ENCODE assay signal across 8 cellular contexts in genomic region chr3:99789322-99789721, GRCh38. TPM values are rescaled to one million over a fixed set of nuclear protein-coding genes. Genes with fewer than 3 reads are reported as not detected.
A peak's percentile ranks its signal among the peaks of the same experiment; 100 is the strongest.
DNase-seq lines count a peak whose midpoint lies in the region; ATAC-seq and TF ChIP-seq lines count a peak whose summit lies in the region.

No MANE protein-coding gene starts in this region.

- H3K27me3 Mint-ChIP-seq in activated CD4-positive, alpha-beta T cell treated with anti-CD3 and anti-CD28 coated beads, Interleukin-2, amount 10 ng/mL, durations not matched to agents 7 days and 5 days, result peaks cover 33% of the 10 kb centered on the region
- no peaks in the 10 kb centered on the region for H3K27me3 Mint-ChIP-seq in endothelial cell (ENCODE audit: unreplicated experiment)

- CTCF ChIA-PET in activated CD4-positive, alpha-beta T cell treated with anti-CD3 and anti-CD28 coated beads, Interleukin-2, amount 10 ng/mL, durations not matched to agents 7 days and 5 days (lab: Charles Lee), result no interaction called here

- POLR2A ChIA-PET in activated CD4-positive, alpha-beta T cell treated with anti-CD3 and anti-CD28 coated beads, Interleukin-2, amount 10 ng/mL, durations not matched to agents 7 days and 5 days (lab: Charles Lee), result no interaction called here

- no peak overlapping the region for H3K4me3 ChIP-seq in mucosa of descending colon

- TF ChIP-seq CTCF in endothelial cell (IDR thresholded peaks at IDR 0.05; ENCODE audit: unreplicated experiment) (peak; percentile 43), mucosa of descending colon (IDR thresholded peaks at IDR 0.05) (peak; percentile 25)

- H3K36me3 Mint-ChIP-seq in activated CD4-positive, alpha-beta T cell treated with anti-CD3 and anti-CD28 coated beads, Interleukin-2, amount 10 ng/mL, durations not matched to agents 7 days and 5 days (ENCODE audit: low read depth), result no peaks in the 10 kb centered on the region
- H3K36me3 Mint-ChIP-seq in endothelial cell (ENCODE audit: low read depth, unreplicated experiment), result no peaks in the 10 kb centered on the region

- intact Hi-C loops in mucosa of descending colon (cut with DNase I, micrococcal nuclease), result no loop called here

- H3K9me3 Mint-ChIP-seq in activated CD4-positive, alpha-beta T cell treated with anti-CD3 and anti-CD28 coated beads, Interleukin-2, amount 10 ng/mL, durations not matched to agents 7 days and 5 days, result no peaks in the 10 kb centered on the region
- H3K9me3 Mint-ChIP-seq in endothelial cell (ENCODE audit: unreplicated experiment), result no peaks in the 10 kb centered on the region

- H3K4me1 ChIP-seq in mucosa of descending colon (ENCODE audit: low read depth), result no peaks in the 10 kb centered on the region

- DNase-seq in activated CD4-positive, alpha-beta T cell treated with anti-CD3 and anti-CD28 coated beads, Interleukin-2, amount 10 ng/mL, durations not matched to agents 7 days and 5 days, result peak; percentile 22
- no peak for DNase-seq in activated CD4-positive, alpha-beta T cell treated with anti-CD3 and anti-CD28 coated beads, Interleukin-2, amount 50 U/mL, for 1 hour
- DNase-seq in RPMI8226 (peak; percentile 49), endothelial cell (ENCODE audit: low spot score) (peak; percentile 28), mucosa of descending colon (peak in 1 of 3 donors; percentile 23), NCI-H187 treated with DMSO at 0.1 percent for 48 hours (lab: John Stamatoyannopoulos, UW) (no peak)

- no peaks in the 10 kb centered on the region for H3K36me3 ChIP-seq in mucosa of descending colon (ENCODE audit: low read depth)

- ATAC-seq in GM21390 (IDR thresholded peaks at IDR 0.05; ENCODE audit: unreplicated experiment) (peak; percentile 84), HG03520 (IDR thresholded peaks at IDR 0.05; ENCODE audit: unreplicated experiment) (peak; percentile 92), mucosa of descending colon (peak; percentile 71)

- no peak overlapping the region for H3K27ac Mint-ChIP-seq in activated CD4-positive, alpha-beta T cell treated with anti-CD3 and anti-CD28 coated beads, Interleukin-2, amount 10 ng/mL, durations not matched to agents 7 days and 5 days
- no peak overlapping the region for H3K27ac Mint-ChIP-seq in endothelial cell (ENCODE audit: unreplicated experiment)

- no peaks in the 10 kb centered on the region for H3K4me1 Mint-ChIP-seq in activated CD4-positive, alpha-beta T cell treated with anti-CD3 and anti-CD28 coated beads, Interleukin-2, amount 10 ng/mL, durations not matched to agents 7 days and 5 days
- H3K4me1 Mint-ChIP-seq in endothelial cell (ENCODE audit: unreplicated experiment), result peaks cover 3% of the 10 kb centered on the region

- no peak overlapping the region for H3K4me3 Mint-ChIP-seq in activated CD4-positive, alpha-beta T cell treated with anti-CD3 and anti-CD28 coated beads, Interleukin-2, amount 10 ng/mL, durations not matched to agents 7 days and 5 days
- no peak overlapping the region for H3K4me3 Mint-ChIP-seq in endothelial cell (ENCODE audit: unreplicated experiment)

- no peaks in the 10 kb centered on the region for H3K9me3 ChIP-seq in mucosa of descending colon

RNA-seq across cellular contexts. Expression of gene CMSS1, which starts 28.3 kb away (rescaled TPM):
- 10 to 100 TPM; 34.8 to 37.2 TPM for total RNA-seq in activated CD4-positive, alpha-beta T cell treated with anti-CD3 and anti-CD28 coated beads, Interleukin-2, amount 10 ng/mL, durations not matched to agents 7 days and 5 days
- total RNA-seq in endothelial cell (ENCODE audit: unreplicated experiment) (25.8 TPM), mucosa of descending colon (10 to 100 TPM in 2 of 3 donors, 1 to 10 TPM in 1; 9.6 to 24.2 (median 13.8) TPM)

Comparison
In these comparisons a context has a peak if more than half of its experiments do, and no peak if none do; other contexts are left out.
1. DNase-seq: peak in activated CD4-positive, alpha-beta T cell treated with anti-CD3 and anti-CD28 coated beads, Interleukin-2, amount 10 ng/mL, durations not matched to agents 7 days and 5 days (single experiment), RPMI8226 (single experiment) and endothelial cell (single experiment); none in activated CD4-positive, alpha-beta T cell treated with anti-CD3 and anti-CD28 coated beads, Interleukin-2, amount 50 U/mL, for 1 hour (single experiment) and NCI-H187 treated with DMSO at 0.1 percent for 48 hours (single experiment).
2. Peak in every context shown above with its lines, with median percentiles within 50 percentile points of each other: ATAC-seq.